In the genomic region with DNA sequence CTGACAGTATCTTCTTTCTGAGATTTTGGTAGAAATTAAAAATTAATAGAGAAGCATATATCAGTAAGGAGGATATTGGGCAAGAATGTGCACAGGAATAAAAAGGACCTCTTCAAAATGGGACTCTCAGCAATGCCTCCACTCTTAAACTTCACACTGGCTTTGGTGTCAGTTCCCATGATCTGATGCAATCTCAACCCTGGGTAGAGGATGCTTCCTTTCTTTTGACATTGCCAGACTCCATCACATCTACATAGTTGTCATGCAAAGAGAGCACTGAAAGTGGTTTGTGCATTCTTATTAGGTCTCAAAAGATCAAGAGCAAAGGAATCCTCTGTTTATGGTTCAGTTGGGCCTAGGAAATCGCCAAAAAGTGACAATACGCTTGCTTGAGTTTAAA, we compare ENCODE assay signal across 20 cellular contexts. TPM values are rescaled to one million over a fixed set of nuclear protein-coding genes. Genes with fewer than 3 reads are reported as not detected.
A peak's percentile ranks its signal among the peaks of the same experiment; 100 is the strongest.
DNase-seq lines count a peak whose midpoint lies in the region; ATAC-seq and TF ChIP-seq lines count a peak whose summit lies in the region.
"Had no signal": no experiment of that assay in that cellular context is flagged by ENCODE, and none has a peak within 500 bp of the region (broad histone marks: within the 10 kb centered on the region; RNA-seq: fewer than 3 reads in every experiment).

No MANE protein-coding gene starts in this region.

- no peak for TF ChIP-seq CTCF in GM23338 (conservative IDR thresholded peaks at IDR 0.05; ENCODE audit: low read depth in 2 of 2)
- TF ChIP-seq CTCF in left lung (IDR thresholded peaks at IDR 0.05): no peak
- no peak for TF ChIP-seq CTCF in omental fat pad (IDR thresholded peaks at IDR 0.05)

- H4K20me1 ChIP-seq in GM23338 (replicated peaks; ENCODE audit: insufficient read depth): no peaks in the 10 kb centered on the region

- ATAC-seq in GM23338 (peak; percentile 81), left lung (no peak), omental fat pad (ENCODE audit: low FRiP score) (no peak)
- ATAC-seq: activated naive CD4-positive, alpha-beta T cell treated with anti-CD3 and anti-CD28 coated beads, Interleukin-2, amount 50 U/mL, for 72 hours; stimulated activated effector memory CD8-positive, alpha-beta T cell treated with anti-CD3 and anti-CD28 coated beads, Interleukin-12 subunit alpha, Interleukin-12 subunit beta, amount 100 ng/mL, for 72 hours had no signal

- H3K9ac ChIP-seq in adipocyte (ENCODE audit: low read length) (peak overlapping the region; percentile 53), iPS-20b (ENCODE audit: low read depth, low read length) (peak overlapping the region; percentile 13; the same call in 1 of the 2 replicates), stomach smooth muscle (ENCODE audit: low read length in 2 of 2) (peak overlapping the region in 1 of 2 donors; percentile 13)

- no peaks in the 10 kb centered on the region; the same call in 2 of the 3 replicates for H3K36me3 Mint-ChIP-seq in GM23338 (ENCODE audit: low read depth)
- H3K36me3 Mint-ChIP-seq: activated naive CD4-positive, alpha-beta T cell treated with anti-CD3 and anti-CD28 coated beads, Interleukin-2, amount 50 U/mL, for 72 hours; stimulated activated effector memory CD8-positive, alpha-beta T cell treated with anti-CD3 and anti-CD28 coated beads, Interleukin-12 subunit alpha, Interleukin-12 subunit beta, amount 100 ng/mL, for 72 hours had no signal

- H3K9me3 ChIP-seq in adipocyte (ENCODE audit: control insufficient read depth, low read length) (no peaks in the 10 kb centered on the region), iPS-20b (ENCODE audit: insufficient read depth, low read depth, low read length) (no peaks in the 10 kb centered on the region), stomach smooth muscle (ENCODE audit: control insufficient read depth in 2 of 2, low read length in 2 of 2) (no peaks in the 10 kb centered on the region), left lung (no peaks in the 10 kb centered on the region)
- H3K9me3 ChIP-seq: SJCRH30 had no signal

- no peak overlapping the region for H3K4me3 ChIP-seq in GM23338
- no peak overlapping the region for H3K4me3 ChIP-seq in adipocyte (ENCODE audit: low read length)
- no peak overlapping the region for H3K4me3 ChIP-seq in iPS-20b (ENCODE audit: low read length)
- H3K4me3 ChIP-seq in stomach smooth muscle (ENCODE audit: low read length in 2 of 2): no peak overlapping the region
- H3K4me3 ChIP-seq in left lung: no peak overlapping the region
- H3K4me3 ChIP-seq: SJCRH30 had no signal

- H3K9me3 Mint-ChIP-seq in GM23338: no peaks in the 10 kb centered on the region
- H3K9me3 Mint-ChIP-seq: activated naive CD4-positive, alpha-beta T cell treated with anti-CD3 and anti-CD28 coated beads, Interleukin-2, amount 50 U/mL, for 72 hours; mesothelial cell of epicardium; stimulated activated effector memory CD8-positive, alpha-beta T cell treated with anti-CD3 and anti-CD28 coated beads, Interleukin-12 subunit alpha, Interleukin-12 subunit beta, amount 100 ng/mL, for 72 hours; T-helper 2 cell treated with Interferon-gamma antibody and Interleukin-4, amounts not matched to agents 5 μg/mL and 100 μg/mL, for 36 hours had no signal

- H3K36me3 ChIP-seq in GM23338 (ENCODE audit: insufficient read depth) (no peaks in the 10 kb centered on the region), adipocyte (ENCODE audit: control insufficient read depth, insufficient read depth, low read length, severe bottlenecking) (no peaks in the 10 kb centered on the region), iPS-20b (ENCODE audit: insufficient read depth, low read depth, low read length) (no peaks in the 10 kb centered on the region), stomach smooth muscle (ENCODE audit: control insufficient read depth in 2 of 2, insufficient read depth in 2 of 2, low read length in 2 of 2) (no peaks in the 10 kb centered on the region), left lung (no peaks in the 10 kb centered on the region)
- H3K36me3 ChIP-seq: SJCRH30 had no signal

- DNase-seq in GM23338 (ENCODE audit: low spot score) (peak; percentile 75), adipocyte (ENCODE audit: low read depth) (no peak), COLO829 (ENCODE audit: low spot score) (no peak), posterior vena cava (ENCODE audit: low spot score) (no peak), left lung (no peak), omental fat pad (ENCODE audit: low spot score) (no peak)
- DNase-seq: activated CD4-positive, alpha-beta T cell treated with anti-CD3 and anti-CD28 coated beads for 4 hours; effector CD4-positive, alpha-beta T cell; Karpas-422; NCI-H1436 treated with DMSO at 0.1 percent for 48 hours; NCI-H345; nucleus accumbens; SJCRH30; small intestine had no signal

- H3K4me3 Mint-ChIP-seq in GM23338: no peak overlapping the region
- H3K4me3 Mint-ChIP-seq: mesothelial cell of epicardium; stimulated activated effector memory CD8-positive, alpha-beta T cell treated with anti-CD3 and anti-CD28 coated beads, Interleukin-12 subunit alpha, Interleukin-12 subunit beta, amount 100 ng/mL, for 72 hours; T-helper 2 cell treated with Interferon-gamma antibody and Interleukin-4, amounts not matched to agents 5 μg/mL and 100 μg/mL, for 36 hours had no signal

- H3K27me3 Mint-ChIP-seq in GM23338 (ENCODE audit: insufficient read depth, low read depth, poor library complexity): no peaks in the 10 kb centered on the region

- no peaks in the 10 kb centered on the region for H3K27me3 ChIP-seq in GM23338 (ENCODE audit: insufficient read depth)
- H3K27me3 ChIP-seq in adipocyte (replicated peaks; ENCODE audit: control insufficient read depth, insufficient read depth, low read length): no peaks in the 10 kb centered on the region
- no peaks in the 10 kb centered on the region for H3K27me3 ChIP-seq in iPS-20b (ENCODE audit: insufficient read depth, low read length)
- no peaks in the 10 kb centered on the region for H3K27me3 ChIP-seq in stomach smooth muscle (ENCODE audit: control insufficient read depth in 1 of 2, insufficient read depth in 2 of 2, low read length in 2 of 2)
- no peaks in the 10 kb centered on the region for H3K27me3 ChIP-seq in left lung
- H3K27me3 ChIP-seq: SJCRH30 had no signal

- H3K4me1 ChIP-seq in GM23338 (ENCODE audit: insufficient read depth) (peaks cover 31% of the 10 kb centered on the region), adipocyte (ENCODE audit: control insufficient read depth, insufficient read depth, low read length) (peaks cover 50% of the 10 kb centered on the region), iPS-20b (ENCODE audit: insufficient read depth, low read length) (peaks cover 13% of the 10 kb centered on the region), stomach smooth muscle (ENCODE audit: control insufficient read depth, insufficient read depth, low read length) (peaks cover 20% of the 10 kb centered on the region), left lung (peaks cover 8 to 61% of the 10 kb centered on the region in 2 donors)

- H2AFZ ChIP-seq in GM23338: no peak overlapping the region

- intact Hi-C loops in posterior vena cava (cut with DNase I): no loop called here
- intact Hi-C loops in left lung (cut with DNase I): no loop called here

- no peaks in the 10 kb centered on the region for H3F3A ChIP-seq in GM23338 (replicated peaks; ENCODE audit: low read depth)

- H3K4me2 ChIP-seq in GM23338: peak overlapping the region; percentile 28

- peaks cover 59% of the 10 kb centered on the region for H3K4me1 Mint-ChIP-seq in GM23338
- H3K4me1 Mint-ChIP-seq: stimulated activated effector memory CD8-positive, alpha-beta T cell treated with anti-CD3 and anti-CD28 coated beads, Interleukin-12 subunit alpha, Interleukin-12 subunit beta, amount 100 ng/mL, for 72 hours had no signal

- H3K27ac ChIP-seq in GM23338 (ENCODE audit: low read depth): peak overlapping the region; percentile 94
- peak overlapping the region; percentile 18 for H3K27ac ChIP-seq in iPS-20b (ENCODE audit: low read length)
- H3K27ac ChIP-seq in stomach smooth muscle (ENCODE audit: low read length): peak overlapping the region; percentile 32
- H3K27ac ChIP-seq in left lung: peak overlapping the region in 1 of 2 donors; percentile 49

- H3K27ac Mint-ChIP-seq in GM23338: peak overlapping the region; percentile 96
- H3K27ac Mint-ChIP-seq: activated naive CD4-positive, alpha-beta T cell treated with anti-CD3 and anti-CD28 coated beads, Interleukin-2, amount 50 U/mL, for 72 hours; mesothelial cell of epicardium; stimulated activated effector memory CD8-positive, alpha-beta T cell treated with anti-CD3 and anti-CD28 coated beads, Interleukin-12 subunit alpha, Interleukin-12 subunit beta, amount 100 ng/mL, for 72 hours; T-helper 2 cell treated with Interferon-gamma antibody and Interleukin-4, amounts not matched to agents 5 μg/mL and 100 μg/mL, for 36 hours had no signal

- H3K79me2 ChIP-seq in GM23338 (replicated peaks; ENCODE audit: insufficient read depth): no peaks in the 10 kb centered on the region

- peaks cover 16% of the 10 kb centered on the region; the same call in 1 of the 2 replicates for H3K9me2 ChIP-seq in GM23338 (ENCODE audit: insufficient read depth)

TF ChIP-seq in GM23338, 12 proteins besides CTCF, POLR2A, EP300 and RAD21:
- TF ChIP-seq ZNF331 (CRISPR knock-in tag; IDR thresholded peaks at IDR 0.05; ENCODE audit: low read depth) (no peak), NANOG (IDR thresholded peaks at IDR 0.05; ENCODE audit: borderline replicate concordance) (peak; percentile 78; the same call in 1 of the 2 replicates)

RNA-seq across cellular contexts. Expression of a gene that starts 26.3 kb away (rescaled TPM):
- 2.9 and 5.2 TPM in 2 replicates for total RNA-seq in GM23338 (2014; rRNA removed; shearing (Covaris generic))
- 0.99 and 3.2 TPM in 2 replicates for polyA plus RNA-seq in GM23338 (2016; fragmentation: Nextera tagmentation; extraction: Ambion mirVana)
- total RNA-seq in posterior vena cava (10 to 100 TPM; 34.2 to 36.0 TPM), left lung (10 to 100 TPM; 28.1 to 43.6 TPM), omental fat pad (10 to 100 TPM; 31.1 to 63.4 (median 38.9) TPM)
